Comparison of ENCODE assay signal across 14 cellular contexts in genomic region chr19:11166281-11167142, GRCh38. TPM values are rescaled to one million over a fixed set of nuclear protein-coding genes. Genes with fewer than 3 reads are reported as not detected.
DNase-seq lines count a peak whose midpoint lies in the region; ATAC-seq and TF ChIP-seq lines count a peak whose summit lies in the region.
"Had no signal": no experiment of that assay in that cellular context is flagged by ENCODE, and none has a peak within 500 bp of the region (broad histone marks: within the 10 kb centered on the region; RNA-seq: fewer than 3 reads in every experiment).

No MANE protein-coding gene starts in this region.

- ATAC-seq in Right ventricle myocardium inferior: peak; percentile 53
- ATAC-seq in Right ventricle myocardium superior (ENCODE audit: poor library complexity): peak; percentile 22
- ATAC-seq: activated naive CD8-positive, alpha-beta T cell treated with anti-CD3 and anti-CD28 coated beads, Interleukin-2, amount 50 U/mL, for 24 hours had no signal

- H3K9ac ChIP-seq in parathyroid adenoma: no peak overlapping the region

- H3K4me2 ChIP-seq in parathyroid adenoma (ENCODE audit: low read length): no peak overlapping the region

- no peaks in the 10 kb centered on the region for H3K9me3 ChIP-seq in parathyroid adenoma (ENCODE audit: control insufficient read depth, low read length)
- H3K9me3 ChIP-seq in vagina: no peaks in the 10 kb centered on the region

- DNase-seq in Right ventricle myocardium inferior (ENCODE audit: missing footprints) (peak; percentile 76), cardiac septum (ENCODE audit: low spot score) (no peak), Right ventricle myocardium superior (peak; percentile 65), vagina (ENCODE audit: extremely low spot score in 2 of 2) (no peak), DMS 273 (lab: John Stamatoyannopoulos, UW; ENCODE audit: unreplicated experiment) (no peak), C1 segment of cervical spinal cord (lab: John Stamatoyannopoulos, UW) (no peak)
- DNase-seq in stimulated activated naive CD4-positive, alpha-beta T cell treated with Interleukin-2 at 50 U/mL for 16 hours (lab: John Stamatoyannopoulos, UW): no peak
- DNase-seq: 8988T; activated naive CD8-positive, alpha-beta T cell treated with anti-CD3 and anti-CD28 coated beads, Interleukin-2, amount 50 U/mL, for 24 hours; DMS79 treated with DMSO at 0.1 percent for 48 hours; effector CD4-positive, alpha-beta T cell; NCI-H2107; stimulated activated CD4-positive, alpha-beta T cell treated with anti-CD3 and anti-CD28 coated beads, Interleukin-2, amount 100 ng/mL, for 48 hours had no signal

- H2AFZ ChIP-seq in parathyroid adenoma: no peak overlapping the region

- TF ChIP-seq CTCF in parathyroid adenoma (IDR thresholded peaks at IDR 0.05) (no peak), vagina (IDR thresholded peaks at IDR 0.05) (no peak)

- H3K4me1 ChIP-seq in parathyroid adenoma (no peaks in the 10 kb centered on the region), vagina (peaks cover 71% of the 10 kb centered on the region)

- H3K4me3 ChIP-seq in parathyroid adenoma (ENCODE audit: low read depth, low read length) (no peak overlapping the region), vagina (no peak overlapping the region)

- no peaks in the 10 kb centered on the region for H3K79me2 ChIP-seq in parathyroid adenoma

- no peak for TF ChIP-seq POLR2A in vagina (IDR thresholded peaks at IDR 0.05)

- H3K27me3 ChIP-seq in parathyroid adenoma (ENCODE audit: control insufficient read depth, insufficient read depth, low read length) (no peaks in the 10 kb centered on the region), vagina (no peaks in the 10 kb centered on the region)

- H3K27ac ChIP-seq in parathyroid adenoma (peak overlapping the region; percentile 24), vagina (peak overlapping the region; percentile 85)

- intact Hi-C loops in Right ventricle myocardium inferior (cut with DNase I) (no loop called here), cardiac septum (cut with DNase I) (no loop called here), Right ventricle myocardium superior (cut with DNase I) (no loop called here), vagina (cut with DNase I) (no loop called here)

- H3K36me3 ChIP-seq in parathyroid adenoma (ENCODE audit: control insufficient read depth, insufficient read depth, low read length) (no peaks in the 10 kb centered on the region), vagina (peaks cover 5 to 30% of the 10 kb centered on the region in 2 donors)

RNA-seq across cellular contexts. Expression of gene SPC24, which starts 10.9 kb away (rescaled TPM):
- total RNA-seq in Right ventricle myocardium inferior (8.6 TPM), cardiac septum (3.8 TPM), Right ventricle myocardium superior (6.7 TPM), vagina (2.7 TPM)

RNA-seq across cellular contexts. Expression of gene KANK2, which starts 30.8 kb away (rescaled TPM):
- total RNA-seq in Right ventricle myocardium inferior (434 TPM), cardiac septum (499 TPM), Right ventricle myocardium superior (383 TPM), vagina (486 TPM)

Comparison
In these comparisons a context has a peak if more than half of its experiments do, and no peak if none do; other contexts are left out.
1. DNase-seq: peak in Right ventricle myocardium inferior (single experiment) and Right ventricle myocardium superior (single experiment); none in cardiac septum (single experiment), vagina (0 of 2), DMS 273 (single experiment), stimulated activated naive CD4-positive, alpha-beta T cell treated with Interleukin-2 at 50 U/mL for 16 hours (single experiment) and C1 segment of cervical spinal cord (0 of 14).